ENCODE assay signal across 9 cellular contexts in genomic region chr9:9612270-9612669, GRCh38.
DNase-seq lines count a peak whose midpoint lies in the region; ATAC-seq and TF ChIP-seq lines count a peak whose summit lies in the region.
"Had no signal": no experiment of that assay in that cellular context is flagged by ENCODE, and none has a peak within 500 bp of the region (broad histone marks: within the 10 kb centered on the region; RNA-seq: fewer than 3 reads in every experiment).

No MANE protein-coding gene starts in this region.

- H3K4me3 Mint-ChIP-seq in activated B cell treated with CpG ODN at 0.5 μM for 24 hours, result peak overlapping the region; percentile 25

- H3K4me1 Mint-ChIP-seq in activated B cell treated with CpG ODN at 0.5 μM for 24 hours, result peaks cover 31% of the 10 kb centered on the region

- ATAC-seq in GM18868 (IDR thresholded peaks at IDR 0.05; ENCODE audit: unreplicated experiment), result peak; percentile 64
- ATAC-seq in HG02678 (IDR thresholded peaks at IDR 0.05; ENCODE audit: unreplicated experiment), result peak; percentile 79
- ATAC-seq in activated B cell treated with CpG ODN at 0.5 μM for 24 hours (ENCODE audit: low read depth), result peak; percentile 47
- ATAC-seq in left lobe of liver, result no peak

- POLR2A ChIA-PET in activated B cell treated with CpG ODN at 0.5 μM for 24 hours (lab: Charles Lee), result interaction anchor here (0.6 kb wide), 1 partner anchor 78 kb away, joined by 3 read pairs; no protein-coding TSS in a partner anchor
- POLR2A ChIA-PET in HEK293T (lab: Yijun Ruan, JAX), result no interaction called here

- TF ChIP-seq CTCF in activated B cell treated with CpG ODN at 0.5 μM for 24 hours (IDR thresholded peaks at IDR 0.05), result no peak

- CTCF ChIA-PET in activated B cell treated with CpG ODN at 0.5 μM for 24 hours (lab: Charles Lee), result interaction anchor here (0.7 kb wide), 1 partner anchor 180 kb away, joined by 3 read pairs; no protein-coding TSS in a partner anchor
- CTCF ChIA-PET in HEK293T (lab: Yijun Ruan, JAX), result no interaction called here

- H3K27me3 Mint-ChIP-seq in activated B cell treated with CpG ODN at 0.5 μM for 24 hours, result no peaks in the 10 kb centered on the region

- no peaks in the 10 kb centered on the region for H3K9me3 Mint-ChIP-seq in activated B cell treated with CpG ODN at 0.5 μM for 24 hours

- intact Hi-C loops in activated B cell treated with CpG ODN at 0.5 μM for 24 hours (cut with micrococcal nuclease), result loop anchor here (5.0 kb wide), 1 partner anchor 120 kb away; no protein-coding TSS in a partner anchor

- no peaks in the 10 kb centered on the region for H3K36me3 Mint-ChIP-seq in activated B cell treated with CpG ODN at 0.5 μM for 24 hours (ENCODE audit: low read depth)

- no peak overlapping the region for H3K27ac Mint-ChIP-seq in activated B cell treated with CpG ODN at 0.5 μM for 24 hours

- peak; percentile 45 for DNase-seq in NCI-H1436 (lab: John Stamatoyannopoulos, UW)
- no peak for DNase-seq in activated B cell treated with CpG ODN at 0.5 μM for 24 hours
- DNase-seq in NCI-H2227 (lab: John Stamatoyannopoulos, UW; ENCODE audit: unreplicated experiment), result no peak
- DNase-seq in HEK293T (ENCODE audit: extremely low spot score), result no peak
- no peak for DNase-seq in left lobe of liver (ENCODE audit: low spot score)
- DNase-seq in T-helper 9 cell, result no peak
- DNase-seq: hippocampal formation had no signal

TF ChIP-seq in HEK293T, 16 proteins besides CTCF, POLR2A, EP300 and RAD21:
- no peak for TF ChIP-seq CTBP1 (IDR thresholded peaks at IDR 0.05; ENCODE audit: borderline replicate concordance)
- no peak for TF ChIP-seq L3MBTL2 (conservative IDR thresholded peaks at IDR 0.05)
